In the genomic region with DNA sequence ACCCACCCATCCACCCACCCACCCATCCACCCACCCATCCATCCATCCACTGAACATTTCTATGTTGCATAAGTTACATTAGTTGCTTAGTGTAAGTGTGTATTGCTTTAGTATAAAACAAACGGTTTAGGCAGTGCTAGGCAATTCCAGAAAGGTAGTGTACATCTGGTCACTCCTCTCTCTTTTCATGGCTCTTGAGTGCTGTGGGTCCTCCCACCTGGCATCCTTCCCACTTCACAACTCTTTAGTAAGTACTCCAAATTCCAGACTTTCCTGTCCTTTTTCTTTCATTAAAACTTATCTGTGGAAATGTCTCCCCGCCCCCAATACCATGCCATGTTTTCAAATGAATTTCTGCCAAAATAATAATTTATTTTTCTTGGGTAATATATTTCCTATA, we compare ENCODE assay signal across 14 cellular contexts.
"Had no signal": no experiment of that assay in that cellular context is flagged by ENCODE, and none has a peak within 500 bp of the region (broad histone marks: within the 10 kb centered on the region; RNA-seq: fewer than 3 reads in every experiment).

No MANE protein-coding gene starts in this region.

- H3K27me3 Mint-ChIP-seq: activated B cell treated with CpG ODN at 0.5 μM for 24 hours; activated CD4-positive, alpha-beta T cell treated with anti-CD3 and anti-CD28 coated beads, Interleukin-2, amount 10 ng/mL, durations not matched to agents 24 days and 14 days; dendritic cell treated with granulocyte-macrophage colony-stimulating factor and Interleukin-4, amounts not matched to agents 40 ng/mL and 50 ng/mL, for 4 days had no signal

- H3K4me3 ChIP-seq: pancreas, skin epidermis, vagina had no signal

- DNase-seq: activated B cell treated with CpG ODN at 0.5 μM for 24 hours; activated CD4-positive, alpha-beta T cell treated with anti-CD3 and anti-CD28 coated beads, Interleukin-2, amount 10 ng/mL, durations not matched to agents 24 days and 14 days; activated naive CD4-positive, alpha-beta T cell treated with anti-CD3 and anti-CD28 coated beads for 36 hours; foreskin fibroblast; glutamatergic neuron; left cardiac atrium; mesenchymal stem cell; pancreas; T-helper 2 cell had no signal

- H3K9me3 Mint-ChIP-seq: activated B cell treated with CpG ODN at 0.5 μM for 24 hours; activated CD4-positive, alpha-beta T cell treated with anti-CD3 and anti-CD28 coated beads, Interleukin-2, amount 10 ng/mL, durations not matched to agents 24 days and 14 days; activated naive CD4-positive, alpha-beta T cell treated with anti-CD3 and anti-CD28 coated beads for 36 hours; dendritic cell treated with granulocyte-macrophage colony-stimulating factor and Interleukin-4, amounts not matched to agents 40 ng/mL and 50 ng/mL, for 4 days; neural crest cell had no signal

- H3K27me3 ChIP-seq: pancreas, vagina had no signal

- H3K27ac Mint-ChIP-seq: activated B cell treated with CpG ODN at 0.5 μM for 24 hours; activated CD4-positive, alpha-beta T cell treated with anti-CD3 and anti-CD28 coated beads, Interleukin-2, amount 10 ng/mL, durations not matched to agents 24 days and 14 days; activated naive CD4-positive, alpha-beta T cell treated with anti-CD3 and anti-CD28 coated beads for 36 hours; dendritic cell treated with granulocyte-macrophage colony-stimulating factor and Interleukin-4, amounts not matched to agents 40 ng/mL and 50 ng/mL, for 4 days had no signal

- H3K4me1 ChIP-seq: vagina had no signal

- H3K36me3 ChIP-seq: pancreas had no signal

- ATAC-seq: esophagus mucosa, left cardiac atrium had no signal

- H3K4me1 Mint-ChIP-seq: activated B cell treated with CpG ODN at 0.5 μM for 24 hours; activated CD4-positive, alpha-beta T cell treated with anti-CD3 and anti-CD28 coated beads, Interleukin-2, amount 10 ng/mL, durations not matched to agents 24 days and 14 days had no signal

- H3K9me3 ChIP-seq: pancreas, vagina had no signal

- H3K27ac ChIP-seq: pancreas, skin epidermis, vagina had no signal

- H3K4me3 Mint-ChIP-seq: activated B cell treated with CpG ODN at 0.5 μM for 24 hours; activated CD4-positive, alpha-beta T cell treated with anti-CD3 and anti-CD28 coated beads, Interleukin-2, amount 10 ng/mL, durations not matched to agents 24 days and 14 days; activated naive CD4-positive, alpha-beta T cell treated with anti-CD3 and anti-CD28 coated beads for 36 hours; dendritic cell treated with granulocyte-macrophage colony-stimulating factor and Interleukin-4, amounts not matched to agents 40 ng/mL and 50 ng/mL, for 4 days; neural crest cell had no signal
